16 cellular contexts compared by ENCODE assay signal in the genomic region with DNA sequence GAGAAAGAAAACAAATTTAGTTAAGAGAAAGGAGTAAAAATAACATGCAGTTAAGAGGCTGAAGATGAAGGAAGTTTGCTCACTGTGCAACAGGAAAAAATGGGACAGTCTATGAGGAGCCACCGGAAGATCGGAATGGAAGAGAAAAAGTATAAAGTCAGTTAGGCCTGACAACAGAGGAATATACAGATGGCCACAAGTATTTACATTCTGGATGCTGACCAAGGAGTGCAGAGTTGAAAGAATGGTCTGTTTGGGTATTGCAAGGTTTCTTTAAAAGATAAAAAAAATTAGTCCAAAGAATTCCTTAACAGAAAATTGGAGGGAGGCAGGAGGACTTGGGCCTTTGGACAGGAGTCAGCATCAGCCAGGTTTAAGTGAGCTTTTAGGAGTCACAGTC.
"Had no signal": no experiment of that assay in that cellular context is flagged by ENCODE, and none has a peak within 500 bp of the region (broad histone marks: within the 10 kb centered on the region; RNA-seq: fewer than 3 reads in every experiment).

No MANE protein-coding gene starts in this region.

- H3K27me3 ChIP-seq: adrenal gland, body of pancreas, hepatocyte, tibial artery had no signal

- H3K27ac ChIP-seq: adrenal gland, body of pancreas, hepatocyte, tibial artery, VCaP had no signal

- DNase-seq: activated CD4-positive, CD25-positive, alpha-beta regulatory T cell treated with anti-CD3 and anti-CD28 coated beads, Interleukin-2, amount 50 U/mL, for 72 hours; activated gamma-delta T cell; adrenal gland; body of pancreas; left cardiac atrium; retina; stimulated activated CD4-positive, alpha-beta T cell treated with anti-CD3 and anti-CD28 coated beads, Interleukin-12 subunit alpha, Interleukin-12 subunit beta, amount 100 ng/mL, for 4 hours; stimulated activated CD4-positive, alpha-beta T cell treated with anti-CD3 and anti-CD28 coated beads, Interleukin-1b, Interleukin-23, amount 100 ng/mL, for 48 hours; stimulated activated CD8-positive, alpha-beta memory T cell treated with anti-CD3 and anti-CD28 coated beads, Interleukin-4, amount 100 ng/mL, for 48 hours; stimulated activated naive CD4-positive, alpha-beta T cell; SW 1271; T-helper 2 cell; tibial artery had no signal

- H3K4me3 ChIP-seq: adrenal gland, body of pancreas, hepatocyte, lung, tibial artery had no signal

- H3K36me3 ChIP-seq: adrenal gland, tibial artery had no signal

- H3K9me3 ChIP-seq: adrenal gland, body of pancreas, tibial artery had no signal
